Comparison of ENCODE assay signal across 10 cellular contexts in the genomic region with DNA sequence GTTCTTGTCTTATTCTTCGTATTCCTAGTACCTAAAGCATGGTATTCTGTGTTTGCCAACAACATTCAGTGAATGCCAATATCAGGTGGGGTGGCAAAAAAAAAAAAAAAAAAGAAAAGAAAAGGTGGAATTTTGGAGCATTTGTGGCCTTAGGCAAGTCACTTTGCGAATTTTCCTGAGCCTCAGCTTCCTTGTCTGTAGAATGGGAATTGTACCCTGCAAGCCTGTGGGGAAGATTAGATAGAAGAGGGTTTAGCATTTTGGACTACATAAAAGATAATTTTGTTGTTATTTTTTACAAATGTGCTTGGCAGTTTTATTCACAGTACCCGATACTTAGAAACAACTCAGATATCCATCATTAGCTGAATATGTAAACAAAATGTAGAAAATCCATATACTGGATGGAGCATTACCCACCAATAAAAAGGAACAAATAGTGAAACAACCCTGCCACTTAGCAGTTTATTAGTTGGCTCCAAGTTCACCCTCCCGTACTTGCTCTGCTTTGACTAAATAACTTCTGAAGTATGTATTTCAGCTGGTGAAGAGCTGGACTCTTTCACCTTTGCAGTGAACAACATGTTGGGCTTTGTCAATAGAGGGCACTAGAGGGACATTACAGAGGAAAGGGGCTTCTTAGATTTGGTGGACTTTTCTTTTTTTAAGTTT. TPM values are rescaled to one million over a fixed set of nuclear protein-coding genes. Genes with fewer than 3 reads are reported as not detected.
DNase-seq lines count a peak whose midpoint lies in the region; ATAC-seq and TF ChIP-seq lines count a peak whose summit lies in the region.
"Had no signal": no experiment of that assay in that cellular context is flagged by ENCODE, and none has a peak within 500 bp of the region (broad histone marks: within the 10 kb centered on the region; RNA-seq: fewer than 3 reads in every experiment).

No MANE protein-coding gene starts in this region.

- DNase-seq in CD4-positive, alpha-beta T cell = no peak
- DNase-seq in SK-N-DZ (ENCODE audit: low spot score) = peak; percentile 23
- DNase-seq in esophagus squamous epithelium (lab: John Stamatoyannopoulos, UW) = no peak
- no peak for DNase-seq in osteocyte (ENCODE audit: extremely low spot score, unreplicated experiment)
- no peak for DNase-seq in KG1 (lab: John Stamatoyannopoulos, UW)
- DNase-seq in MG63 = no peak

- no peaks in the 10 kb centered on the region for H3K27me3 Mint-ChIP-seq in CD4-positive, alpha-beta T cell
- H3K27me3 Mint-ChIP-seq in osteocyte (ENCODE audit: unreplicated experiment) = no peaks in the 10 kb centered on the region

- peaks cover 46% of the 10 kb centered on the region for H3K36me3 Mint-ChIP-seq in CD4-positive, alpha-beta T cell (ENCODE audit: low read depth)
- peaks cover 2% of the 10 kb centered on the region for H3K36me3 Mint-ChIP-seq in osteocyte (ENCODE audit: unreplicated experiment)

- H3K27ac Mint-ChIP-seq in CD4-positive, alpha-beta T cell = peak overlapping the region; percentile 92
- H3K27ac Mint-ChIP-seq in osteocyte (ENCODE audit: unreplicated experiment) = peak overlapping the region; percentile 14

- CTCF ChIA-PET in CD4-positive, alpha-beta T cell (lab: Charles Lee) = interaction anchor here (0.6 to 2.6 kb wide), 13 partner anchors 11 to 191 kb away, joined by 3 to 28 read pairs (median 4); no protein-coding TSS in a partner anchor

- H3K4me3 ChIP-seq in esophagus squamous epithelium (no peak overlapping the region), MG63 (no peak overlapping the region)
- H3K4me3 ChIP-seq: SJSA1 had no signal

- ATAC-seq in CD4-positive, alpha-beta T cell (ENCODE audit: poor library complexity) = peak; percentile 37
- ATAC-seq in GM21723 (IDR thresholded peaks at IDR 0.05; ENCODE audit: unreplicated experiment) (peak; percentile 43), HG03521 (IDR thresholded peaks at IDR 0.05; ENCODE audit: unreplicated experiment) (no peak)

- POLR2A ChIA-PET in CD4-positive, alpha-beta T cell (lab: Charles Lee) = interaction anchor here (1.0 to 8.0 kb wide), 4 partner anchors 12 to 190 kb away, joined by 3 to 145 read pairs (median 4); a partner anchor contains a TSS

- peak overlapping the region; percentile 53 for H3K4me3 Mint-ChIP-seq in CD4-positive, alpha-beta T cell
- no peak overlapping the region for H3K4me3 Mint-ChIP-seq in osteocyte (ENCODE audit: unreplicated experiment)

- H3K27ac ChIP-seq in CD4-positive, alpha-beta T cell (ENCODE audit: low read depth, low read length) = no peak overlapping the region
- no peak overlapping the region for H3K27ac ChIP-seq in esophagus squamous epithelium
- H3K27ac ChIP-seq: neutrophil, SJSA1 had no signal

- H3K9me3 Mint-ChIP-seq in CD4-positive, alpha-beta T cell = no peaks in the 10 kb centered on the region
- no peaks in the 10 kb centered on the region for H3K9me3 Mint-ChIP-seq in osteocyte (ENCODE audit: unreplicated experiment)

- WGBS in esophagus squamous epithelium, 2 donors = 54 to 63% methylated on average over 4 of the region's 4 CpGs

- intact Hi-C loops in CD4-positive, alpha-beta T cell (cut with DNase I, micrococcal nuclease) = loop anchor here (1.0 to 10.0 kb wide), 5 partner anchors 9 to 60 kb away; no protein-coding TSS in a partner anchor
- intact Hi-C loops in esophagus squamous epithelium (cut with DNase I) = no loop called here

- H3K4me1 ChIP-seq in esophagus squamous epithelium = peaks cover 7 to 97% (median 22%) of the 10 kb centered on the region in 3 donors
- H3K4me1 ChIP-seq: SJSA1 had no signal

- H3K27me3 ChIP-seq in CD4-positive, alpha-beta T cell (ENCODE audit: control insufficient read depth, insufficient read depth, low read length) = no peaks in the 10 kb centered on the region
- H3K27me3 ChIP-seq in esophagus squamous epithelium (no peaks in the 10 kb centered on the region), MG63 (no peaks in the 10 kb centered on the region)
- H3K27me3 ChIP-seq: neutrophil, SJSA1 had no signal

- H3K4me1 Mint-ChIP-seq in CD4-positive, alpha-beta T cell (ENCODE audit: low read depth) = peaks cover 77% of the 10 kb centered on the region
- peaks cover 29% of the 10 kb centered on the region for H3K4me1 Mint-ChIP-seq in osteocyte (ENCODE audit: unreplicated experiment)

- TF ChIP-seq CTCF in CD4-positive, alpha-beta T cell (IDR thresholded peaks at IDR 0.05) = peak; percentile 79
- TF ChIP-seq CTCF in esophagus squamous epithelium (IDR thresholded peaks at IDR 0.05) = peak in 4 of 6 experiments; percentile 11 to 43 (median 32)
- peak; percentile 66 for TF ChIP-seq CTCF in osteocyte (IDR thresholded peaks at IDR 0.05)

- TF ChIP-seq POLR2A in esophagus squamous epithelium (IDR thresholded peaks at IDR 0.05) = no peak

- H3K36me3 ChIP-seq in esophagus squamous epithelium = peaks cover 0 to 31% (median 0%) of the 10 kb centered on the region in 3 donors
- H3K36me3 ChIP-seq in MG63 = peaks cover 40% of the 10 kb centered on the region
- H3K36me3 ChIP-seq: neutrophil had no signal

- no peaks in the 10 kb centered on the region for H3K9me3 ChIP-seq in CD4-positive, alpha-beta T cell (ENCODE audit: control insufficient read depth, low read length)
- H3K9me3 ChIP-seq in esophagus squamous epithelium (no peaks in the 10 kb centered on the region), MG63 (no peaks in the 10 kb centered on the region)
- H3K9me3 ChIP-seq: neutrophil had no signal

RNA-seq across cellular contexts. Expression of a gene that starts 13.6 kb away (rescaled TPM):
- total RNA-seq in CD4-positive, alpha-beta T cell = 100 to 1,000 TPM; 164 to 174 TPM
- 116 and 132 TPM in 2 replicates for polyA plus RNA-seq in SK-N-DZ (2014; cell fraction: cytosol; rRNA removed)
- polyA plus RNA-seq in SK-N-DZ (2014; cell fraction: nucleus; rRNA removed) = 92.7 and 104 TPM in 2 replicates
- total RNA-seq in esophagus squamous epithelium = 10 to 100 TPM; 63.7 to 85.4 (median 81.1) TPM
- total RNA-seq in osteocyte = 114 and 127 TPM in 2 replicates
- total RNA-seq in MG63 (2014; rRNA removed; shearing (Covaris generic); ENCODE audit: low replicate concordance) = 104 and 187 TPM in 2 replicates
